Comparison of ENCODE assay signal across 8 cellular contexts in the genomic region with DNA sequence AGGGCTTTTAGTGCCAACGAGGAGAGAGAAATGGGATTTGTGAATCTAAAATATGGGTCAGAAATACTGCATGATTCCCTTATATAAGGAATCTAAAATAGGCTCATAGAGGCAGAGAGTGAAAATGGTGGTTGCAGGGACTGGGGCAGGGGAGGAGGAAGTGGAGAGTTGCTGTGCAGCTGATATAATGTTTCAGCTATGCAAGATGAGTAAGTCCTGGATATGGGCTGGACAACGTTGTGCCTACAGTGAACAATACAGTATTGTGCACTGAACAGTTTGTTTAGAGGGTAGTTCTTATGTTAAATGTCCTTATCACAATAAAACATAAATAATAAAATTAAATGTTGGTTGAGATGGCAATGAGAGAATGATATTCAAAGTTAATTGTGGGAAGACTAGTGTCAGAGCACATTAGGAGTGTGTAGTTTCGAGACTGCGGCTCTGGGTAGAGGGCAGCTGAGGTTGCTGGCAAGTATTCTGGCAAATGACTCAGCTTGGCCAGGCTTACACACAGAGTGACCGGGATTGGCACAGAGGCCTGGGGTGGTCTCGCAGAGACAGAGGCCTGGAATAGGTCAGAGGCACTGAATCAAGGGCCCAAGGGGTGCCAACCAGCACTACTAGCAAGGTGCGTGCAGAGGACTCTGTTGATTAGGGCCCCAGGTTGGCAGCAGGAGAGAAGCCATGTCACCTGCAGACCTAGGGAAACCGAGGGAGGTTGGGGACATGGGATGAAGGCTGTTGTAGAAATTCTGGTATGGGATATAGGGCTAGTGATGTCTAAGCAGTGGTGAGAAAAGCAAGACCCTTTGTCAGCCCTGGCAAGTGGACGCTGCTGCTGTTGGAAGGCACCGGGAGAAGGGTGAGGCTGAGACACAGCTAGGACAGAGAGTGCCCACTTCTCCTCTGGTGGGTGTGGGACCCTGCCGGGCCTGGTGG. TPM values are rescaled to one million over a fixed set of nuclear protein-coding genes. Genes with fewer than 3 reads are reported as not detected.
DNase-seq lines count a peak whose midpoint lies in the region; ATAC-seq and TF ChIP-seq lines count a peak whose summit lies in the region.

No MANE protein-coding gene starts in this region.

- peaks cover 39% of the 10 kb centered on the region for H3K4me1 Mint-ChIP-seq in Caco-2 (ENCODE audit: low read depth, unreplicated experiment)

- H3K9ac ChIP-seq in trophoblast cell (ENCODE audit: low read length), result no peak overlapping the region

- H2AFZ ChIP-seq in PC-9, result peak overlapping the region; percentile 74
- no peak overlapping the region for H2AFZ ChIP-seq in trophoblast cell (ENCODE audit: insufficient read depth, low read length, poor library complexity)

- no peaks in the 10 kb centered on the region for H3K27me3 Mint-ChIP-seq in Caco-2 (ENCODE audit: insufficient read depth, unreplicated experiment)

- no peak for TF ChIP-seq POLR2A in esophagus squamous epithelium (IDR thresholded peaks at IDR 0.05)

- CTCF ChIA-PET in Caco-2 (lab: Charles Lee), result interaction anchor here (0.6 to 2.3 kb wide), 4 partner anchors 9 to 49 kb away, joined by 3 to 8 read pairs (median 4); no protein-coding TSS in a partner anchor
- CTCF ChIA-PET in PC-9 (lab: Charles Lee), result interaction anchor here (1.4 kb wide), 1 partner anchor 20 kb away, joined by 6 read pairs; no protein-coding TSS in a partner anchor

- H3K4me2 ChIP-seq in PC-9 (peak overlapping the region; percentile 81), trophoblast cell (ENCODE audit: low read length) (no peak overlapping the region)

- WGBS in esophagus squamous epithelium, 2 donors, result 56 to 61% methylated on average over 9 to 10 of the region's 11 CpGs
- WGBS in trophoblast cell (ENCODE audit: extremely low coverage, insufficient coverage, insufficient read length), result no CpG with 5 or more reads among the region's 11 CpGs

- H3K79me1 ChIP-seq in trophoblast cell (ENCODE audit: low read length), result peaks cover 43% of the 10 kb centered on the region

- H3K18ac ChIP-seq in trophoblast cell (ENCODE audit: low read length), result peak overlapping the region; percentile 69

- H2AK5ac ChIP-seq in trophoblast cell (ENCODE audit: low read length), result peak overlapping the region; percentile 40

- H2BK5ac ChIP-seq in trophoblast cell (ENCODE audit: low read depth, low read length, poor library complexity), result peak overlapping the region; percentile 47

- H3K27ac Mint-ChIP-seq in Caco-2 (ENCODE audit: unreplicated experiment), result peak overlapping the region; percentile 48

- BruUV-seq in Caco-2 (replicated peaks; lab: Mats Ljungman, UMichigan) (no TSS peak), PC-9 (replicated peaks; lab: Mats Ljungman, UMichigan) (TSS peak; percentile 35)

- no peak for TF ChIP-seq CTCF in Caco-2 (IDR thresholded peaks at IDR 0.05; ENCODE audit: insufficient read depth in 1 of 2, low read depth in 1 of 2, low read length in 1 of 2, severe bottlenecking in 1 of 2, unreplicated experiment in 1 of 2)
- TF ChIP-seq CTCF in PC-9 (conservative IDR thresholded peaks at IDR 0.05), result no peak
- TF ChIP-seq CTCF in esophagus squamous epithelium (IDR thresholded peaks at IDR 0.05), result no peak

- H3K23ac ChIP-seq in trophoblast cell (ENCODE audit: low read length), result no peak overlapping the region

- peak overlapping the region; percentile 92 for H3K27ac ChIP-seq in PC-9
- H3K27ac ChIP-seq in esophagus squamous epithelium, result peak overlapping the region; percentile 47 to 86 (median 82)
- H3K27ac ChIP-seq in trophoblast cell (ENCODE audit: low read depth, low read length), result peak overlapping the region; percentile 45

- no peak for ATAC-seq in GM21737 (IDR thresholded peaks at IDR 0.05; ENCODE audit: unreplicated experiment)
- ATAC-seq in GM21526 (IDR thresholded peaks at IDR 0.05; ENCODE audit: low FRiP score, unreplicated experiment), result no peak

- peak overlapping the region; percentile 82 for H2BK12ac ChIP-seq in trophoblast cell (ENCODE audit: low read length)

- H3K36me3 ChIP-seq in Caco-2 (ENCODE audit: control insufficient read depth, insufficient read depth, low read length) (0 out of 2 replicates have a peak, but pooled peaks cover 1% of the 10 kb centered on the region), PC-9 (ENCODE audit: low read depth) (no peaks in the 10 kb centered on the region), esophagus squamous epithelium (peaks cover 0 to 8% (median 0%) of the 10 kb centered on the region in 3 donors), trophoblast cell (ENCODE audit: control insufficient read depth in 1 of 2, insufficient read depth in 2 of 2, low read length in 2 of 2) (peaks cover 9 to 13% of the 10 kb centered on the region in 2 experiments)

- H4K20me1 ChIP-seq in PC-9 (ENCODE audit: insufficient read depth), result peaks cover 4% of the 10 kb centered on the region; the same call in 1 of the 2 replicates

- no peak overlapping the region for H3K4me3 ChIP-seq in Caco-2 (ENCODE audit: low read depth, low read length)
- H3K4me3 ChIP-seq in PC-9, result peak overlapping the region; percentile 30; the same call in 1 of the 2 replicates
- peak overlapping the region in 1 of 4 donors; percentile 24 for H3K4me3 ChIP-seq in esophagus squamous epithelium
- H3K4me3 ChIP-seq in trophoblast cell (ENCODE audit: low read depth, low read length), result no peak overlapping the region

- peaks cover 24% of the 10 kb centered on the region; the same call in 1 of the 2 replicates for H3F3A ChIP-seq in PC-9 (ENCODE audit: insufficient read depth, low read depth)

- H3K79me2 ChIP-seq in PC-9 (ENCODE audit: low read depth), result peaks cover 21% of the 10 kb centered on the region
- peaks cover 6% of the 10 kb centered on the region for H3K79me2 ChIP-seq in trophoblast cell (ENCODE audit: control insufficient read depth, insufficient read depth, low read length, poor library complexity)

- H3K4me1 ChIP-seq in Caco-2 (peaks cover 59% of the 10 kb centered on the region), PC-9 (replicated peaks; ENCODE audit: insufficient read depth) (peaks cover 67% of the 10 kb centered on the region), esophagus squamous epithelium (peaks cover 55 to 100% (median 79%) of the 10 kb centered on the region in 3 donors), trophoblast cell (ENCODE audit: control insufficient read depth in 1 of 2, insufficient read depth in 2 of 2, low read length in 2 of 2) (peaks cover 46 to 53% of the 10 kb centered on the region in 2 experiments)

- H2BK120ac ChIP-seq in trophoblast cell (ENCODE audit: insufficient read depth, low read length, poor library complexity), result peak overlapping the region; percentile 80

- intact Hi-C loops in Caco-2 (cut with micrococcal nuclease; ENCODE audit: unreplicated experiment) (no loop called here), PC-9 (cut with micrococcal nuclease; ENCODE audit: unreplicated experiment) (loop anchor here (1.0 kb wide), 1 partner anchor 15 kb away; no protein-coding TSS in a partner anchor), esophagus squamous epithelium (cut with DNase I) (no loop called here)

- H3K14ac ChIP-seq in trophoblast cell (ENCODE audit: low read length), result peak overlapping the region; percentile 47

- H3K27me3 ChIP-seq in Caco-2 (replicated peaks; ENCODE audit: control insufficient read depth, insufficient read depth, low read length) (no peaks in the 10 kb centered on the region), PC-9 (ENCODE audit: insufficient read depth, low read depth) (no peaks in the 10 kb centered on the region), esophagus squamous epithelium (no peaks in the 10 kb centered on the region), trophoblast cell (ENCODE audit: insufficient read depth, low read length) (no peaks in the 10 kb centered on the region)

- H4K8ac ChIP-seq in trophoblast cell (ENCODE audit: low read depth, low read length), result no peak overlapping the region

- no peak overlapping the region for H3K4me3 Mint-ChIP-seq in Caco-2 (ENCODE audit: unreplicated experiment)

- peak overlapping the region; percentile 38 for H3K4ac ChIP-seq in trophoblast cell (ENCODE audit: low read depth, low read length)

- peak in 1 of 2 experiments; percentile 33 for DNase-seq in Caco-2
- peak; percentile 92 for DNase-seq in H4 (ENCODE audit: low spot score)
- peak; percentile 65 to 91 for DNase-seq in PC-9
- no peak for DNase-seq in esophagus squamous epithelium (lab: John Stamatoyannopoulos, UW)
- peak in 1 of 2 donors; percentile 72 for DNase-seq in trophoblast cell
- no peak for DNase-seq in NCI-H2029 treated with DMSO at 0.1 percent for 48 hours (lab: John Stamatoyannopoulos, UW)

- H4K12ac ChIP-seq in trophoblast cell (ENCODE audit: low read depth, low read length), result no peak overlapping the region

- H3K9me3 ChIP-seq in Caco-2 (no peaks in the 10 kb centered on the region), PC-9 (ENCODE audit: insufficient read depth, low read depth) (no peaks in the 10 kb centered on the region), esophagus squamous epithelium (no peaks in the 10 kb centered on the region), trophoblast cell (ENCODE audit: insufficient read depth, low read depth, low read length) (no peaks in the 10 kb centered on the region)

- no peaks in the 10 kb centered on the region for H3K9me2 ChIP-seq in PC-9 (ENCODE audit: insufficient read depth)

- peaks cover 28% of the 10 kb centered on the region for H3K36me3 Mint-ChIP-seq in Caco-2 (ENCODE audit: insufficient read depth, unreplicated experiment)

- H3K9me3 Mint-ChIP-seq in Caco-2 (ENCODE audit: unreplicated experiment), result no peaks in the 10 kb centered on the region

- POLR2A ChIA-PET in Caco-2 (lab: Charles Lee) (no interaction called here), PC-9 (lab: Charles Lee; ENCODE audit: unreplicated experiment) (interaction anchor here (0.6 to 1.0 kb wide), 2 partner anchors 13 to 20 kb away, joined by 5 to 10 read pairs; no protein-coding TSS in a partner anchor)

- peak overlapping the region; percentile 95 for H4K91ac ChIP-seq in trophoblast cell (ENCODE audit: low read depth, low read length)

RNA-seq across cellular contexts. Expression of gene DEPP1, which starts 2.8 kb away (rescaled TPM):
- 7.0 and 13.6 TPM in 2 replicates for total RNA-seq in Caco-2 (2022)
- total RNA-seq in H4 (2014; rRNA removed; shearing (Covaris generic)), result 31.7 and 44.2 TPM in 2 replicates
- 13.2 and 15.1 TPM in 2 replicates for total RNA-seq in PC-9 (2021)
- 100 to 1,000 TPM in 1 of 4 donors, 10 to 100 TPM in 1, 1 to 10 TPM in 2; 2.5 to 116 (median 27.5) TPM for total RNA-seq in esophagus squamous epithelium
- 120 and 128 TPM in 2 replicates for polyA plus RNA-seq in trophoblast cell (2013)

RNA-seq across cellular contexts. Expression of gene ZNF22, which starts 19.3 kb away (rescaled TPM):
- 46.5 and 60.8 TPM in 2 replicates for total RNA-seq in Caco-2 (2022)
- total RNA-seq in H4 (2014; rRNA removed; shearing (Covaris generic)), result 18.0 and 18.4 TPM in 2 replicates
- 22.4 and 29.9 TPM in 2 replicates for total RNA-seq in PC-9 (2021)
- total RNA-seq in esophagus squamous epithelium, result 10 to 100 TPM in 2 of 4 donors, 1 to 10 TPM in 2; 3.6 to 14.5 (median 8.0) TPM
- polyA plus RNA-seq in trophoblast cell (2013), result 31.5 and 32.1 TPM in 2 replicates

RNA-seq across cellular contexts. Expression of gene RASSF4, which starts 21.8 kb away (rescaled TPM):
- 40.8 and 55.6 TPM in 2 replicates for total RNA-seq in Caco-2 (2022)
- 7.6 and 7.8 TPM in 2 replicates for total RNA-seq in H4 (2014; rRNA removed; shearing (Covaris generic))
- total RNA-seq in PC-9 (2021), result 6.5 and 7.6 TPM in 2 replicates
- 10 to 100 TPM in 1 of 4 donors, 1 to 10 TPM in 3; 1.7 to 22.5 (median 7.4) TPM for total RNA-seq in esophagus squamous epithelium
- 9.7 and 11.1 TPM in 2 replicates for polyA plus RNA-seq in trophoblast cell (2013)

Comparison
In these comparisons a context has a peak if more than half of its experiments do, and no peak if none do; other contexts are left out.
1. DNase-seq: peak in H4 (single experiment) and PC-9 (2 of 2); none in esophagus squamous epithelium (single experiment) and NCI-H2029 treated with DMSO at 0.1 percent for 48 hours (single experiment).
2. Peak in every context shown above with its lines, with median percentiles within 50 percentile points of each other: H3K27ac ChIP-seq.